12 cellular contexts compared by ENCODE assay signal in the genomic region with DNA sequence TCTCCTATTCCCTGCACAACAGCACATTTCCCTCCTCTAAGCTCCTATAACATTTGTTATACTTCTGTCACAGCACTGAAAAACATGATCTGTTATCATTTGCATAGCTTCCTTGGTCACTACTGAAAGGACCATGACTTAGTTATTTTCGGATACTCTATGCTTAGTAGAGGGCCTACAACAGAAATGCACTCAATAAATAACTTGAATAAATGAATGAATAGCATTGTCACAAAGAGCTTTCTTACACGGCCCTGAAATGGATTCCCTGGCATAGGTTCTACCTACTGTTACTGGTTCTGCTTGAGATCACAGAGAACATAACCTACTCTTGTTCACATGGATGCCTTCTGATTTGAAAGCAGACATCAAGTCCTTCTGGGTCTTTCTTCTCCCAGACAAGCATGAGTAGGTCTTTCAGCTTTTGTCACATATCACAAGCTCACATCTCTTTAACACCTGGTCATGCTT. TPM values are rescaled to one million over a fixed set of nuclear protein-coding genes. Genes with fewer than 3 reads are reported as not detected.
DNase-seq lines count a peak whose midpoint lies in the region; ATAC-seq and TF ChIP-seq lines count a peak whose summit lies in the region.
"Had no signal": no experiment of that assay in that cellular context is flagged by ENCODE, and none has a peak within 500 bp of the region (broad histone marks: within the 10 kb centered on the region; RNA-seq: fewer than 3 reads in every experiment).

No MANE protein-coding gene starts in this region.

- H3K36me3 ChIP-seq in tibial nerve = no peaks in the 10 kb centered on the region
- H3K36me3 ChIP-seq: esophagus squamous epithelium had no signal

- H3K27ac ChIP-seq in tibial nerve = no peak overlapping the region

- no peaks in the 10 kb centered on the region for H3K27me3 ChIP-seq in tibial nerve
- H3K27me3 ChIP-seq: esophagus squamous epithelium had no signal

- ATAC-seq in GM19372 (IDR thresholded peaks at IDR 0.05; ENCODE audit: low read depth, unreplicated experiment) = peak; percentile 58
- peak; percentile 84 for ATAC-seq in HG02678 (IDR thresholded peaks at IDR 0.05; ENCODE audit: unreplicated experiment)
- ATAC-seq in HG03457 (IDR thresholded peaks at IDR 0.05; ENCODE audit: unreplicated experiment) = peak; percentile 42

- no peak for TF ChIP-seq EP300 in tibial nerve (IDR thresholded peaks at IDR 0.05)

- peak overlapping the region; percentile 41 for H3K4me3 ChIP-seq in GM12864 (ENCODE audit: low read depth, low read length)
- no peak overlapping the region for H3K4me3 ChIP-seq in tibial nerve
- H3K4me3 ChIP-seq: esophagus squamous epithelium had no signal

- no peaks in the 10 kb centered on the region for H3K4me1 ChIP-seq in tibial nerve

- no peak for DNase-seq in GM12864 (ENCODE audit: low read depth)
- DNase-seq in tibial nerve (ENCODE audit: low spot score in 2 of 2) = no peak
- no peak for DNase-seq in NK-92 (lab: John Stamatoyannopoulos, UW; ENCODE audit: unreplicated experiment)
- DNase-seq in stimulated activated CD4-positive, alpha-beta T cell treated with anti-CD3 and anti-CD28 coated beads, Interleukin-15, amount 100 ng/mL, for 24 hours = no peak
- no peak for DNase-seq in NCI-H748 treated with DMSO at 0.1 percent for 48 hours (lab: John Stamatoyannopoulos, UW)
- DNase-seq: ACHN; activated naive CD4-positive, alpha-beta T cell treated with anti-CD3 and anti-CD28 coated beads for 36 hours; esophagus squamous epithelium; NK-92 treated with Interleukin-12 subunit alpha and Interleukin-12 subunit beta, amount 100 ng/mL, for 24 hours had no signal

- TF ChIP-seq POLR2A in tibial nerve (IDR thresholded peaks at IDR 0.05) = no peak

- H3K9me3 ChIP-seq in tibial nerve = no peaks in the 10 kb centered on the region
- H3K9me3 ChIP-seq: esophagus squamous epithelium had no signal

- 78 to 84% methylated on average over 2 of the region's 2 CpGs for WGBS in tibial nerve, 2 donors

- TF ChIP-seq CTCF in GM12864 (IDR thresholded peaks at IDR 0.05; ENCODE audit: low read depth, low read length, missing control alignments) (no peak), tibial nerve (IDR thresholded peaks at IDR 0.05) (no peak)

RNA-seq across cellular contexts. Expression of a gene that starts 41.6 kb away (rescaled TPM):
- total RNA-seq in tibial nerve = 10 to 100 TPM; 28.5 to 49.6 (median 42.4) TPM
